Comparison of ENCODE assay signal across 8 cellular contexts in genomic region chr14:103846569-103847438, GRCh38. TPM values are rescaled to one million over a fixed set of nuclear protein-coding genes. Genes with fewer than 3 reads are reported as not detected.
DNase-seq lines count a peak whose midpoint lies in the region; ATAC-seq, FAIRE-seq and TF ChIP-seq lines count a peak whose summit lies in the region.

No MANE protein-coding gene starts in this region.

- H3K27ac ChIP-seq in iPS-20b (ENCODE audit: low read length) (no peak overlapping the region), small intestine (ENCODE audit: low read depth in 1 of 2, low read length in 1 of 2) (peak overlapping the region; percentile 59 to 72)

- WGBS in small intestine, 3 donors: 1 to 2% (median 1%) methylated on average over 35 to 93 of the region's 93 CpGs

- no peak for FAIRE-seq in small intestine (lab: Jason Lieb, UNC)

- no peak overlapping the region for H3K9ac ChIP-seq in iPS-20b (ENCODE audit: low read depth, low read length)

- H3K4me1 ChIP-seq in iPS-20b (ENCODE audit: insufficient read depth, low read length) (peaks cover 6% of the 10 kb centered on the region; the same call in 1 of the 2 replicates), small intestine (ENCODE audit: control insufficient read depth in 2 of 2, insufficient read depth in 1 of 2, low read depth in 1 of 2, low read length in 1 of 2) (peaks cover 0 to 2% of the 10 kb centered on the region in 2 donors)

- H3K9me3 ChIP-seq in iPS-20b (ENCODE audit: insufficient read depth, low read depth, low read length) (no peaks in the 10 kb centered on the region), small intestine (ENCODE audit: control insufficient read depth, low read depth) (no peaks in the 10 kb centered on the region)

- in situ Hi-C loops in ACHN (cut with HindIII; ENCODE audit: low pct_ligation_motif_present, low pct_unique_long_range_greater_than_20kb, low sequenced_read_pairs): no loop called here
- in situ Hi-C loops in astrocyte of the spinal cord (cut with HindIII; ENCODE audit: low sequenced_read_pairs): no loop called here

- H3K4me3 ChIP-seq in astrocyte of the spinal cord (ENCODE audit: low read depth, low read length): peak overlapping the region; percentile 56
- peak overlapping the region; percentile 77 for H3K4me3 ChIP-seq in iPS-20b (ENCODE audit: low read length)
- peak overlapping the region; percentile 61 to 84 for H3K4me3 ChIP-seq in small intestine (ENCODE audit: low read depth in 1 of 2, low read length in 2 of 2)

- DNase-seq in ACHN (peak; percentile 38), astrocyte of the spinal cord (ENCODE audit: low read depth, low spot score) (no peak), small intestine (peak; percentile 34), COLO829 (ENCODE audit: low spot score) (no peak)

- no peak for TF ChIP-seq CTCF in astrocyte of the spinal cord (IDR thresholded peaks at IDR 0.05; ENCODE audit: low read depth, low read length)

- H3K27me3 ChIP-seq in iPS-20b (ENCODE audit: insufficient read depth, low read length) (peaks cover 46% of the 10 kb centered on the region), small intestine (ENCODE audit: control insufficient read depth in 2 of 2, insufficient read depth in 2 of 2, low read length in 2 of 2) (no peaks in the 10 kb centered on the region)

- ATAC-seq in GM18867 (IDR thresholded peaks at IDR 0.05; ENCODE audit: unreplicated experiment) (peak; percentile 27), HG03025 (IDR thresholded peaks at IDR 0.05; ENCODE audit: low FRiP score, unreplicated experiment) (peak; percentile 31)

- H3K36me3 ChIP-seq in iPS-20b (ENCODE audit: insufficient read depth, low read depth, low read length): no peaks in the 10 kb centered on the region
- H3K36me3 ChIP-seq in small intestine (ENCODE audit: control insufficient read depth in 2 of 2, insufficient read depth in 2 of 2, low read length in 2 of 2): no peaks in the 10 kb centered on the region

TF ChIP-seq in PFSK-1, 5 proteins besides CTCF, POLR2A, EP300 and RAD21:
- TF ChIP-seq FOXP2 (optimal IDR thresholded peaks at IDR 0.05; ENCODE audit: borderline replicate concordance, extremely low read depth, extremely low read length, insufficient read depth) (peak; percentile 9), SIN3A (IDR thresholded peaks at IDR 0.05; ENCODE audit: borderline replicate concordance, insufficient read depth, low read length) (no peak)

RNA-seq across cellular contexts. Expression of gene PPP1R13B, which starts 0.6 kb away (rescaled TPM):
- polyA plus RNA-seq in PFSK-1 (2012; ENCODE audit: insufficient read length, low read depth): 8.6 TPM
- 10 to 100 TPM; 17.8 to 27.7 (median 18.8) TPM for polyA plus RNA-seq in small intestine

Comparison
In these comparisons a context has a peak if more than half of its experiments do, and no peak if none do; other contexts are left out.
1. DNase-seq: peak in ACHN (single experiment) and small intestine (single experiment); none in astrocyte of the spinal cord (single experiment) and COLO829 (single experiment).
2. Peak in every context shown above with its lines, with median percentiles within 50 percentile points of each other: H3K4me3 ChIP-seq.